ENCODE assay signal across 26 cellular contexts in genomic region chr20:24825591-24825990, GRCh38.
"Had no signal": no experiment of that assay in that cellular context is flagged by ENCODE, and none has a peak within 500 bp of the region (broad histone marks: within the 10 kb centered on the region; RNA-seq: fewer than 3 reads in every experiment).

No MANE protein-coding gene starts in this region.

- H3K4me1 ChIP-seq: esophagus squamous epithelium, neural progenitor cell, psoas muscle, uterus had no signal

- H3K9me3 ChIP-seq: esophagus squamous epithelium, mucosa of descending colon, psoas muscle, thyroid gland, uterus had no signal

- H3K27me3 Mint-ChIP-seq: central memory CD8-positive, alpha-beta T cell; natural killer cell treated with Interleukin-12 subunit alpha and Interleukin-12 subunit beta and Interleukin-15 and Interleukin-18, amount 100 ng/mL, for 72 hours; stimulated activated naive CD8-positive, alpha-beta T cell treated with anti-CD3 and anti-CD28 coated beads, Interleukin-15, amount 100 ng/mL, for 72 hours had no signal

- H3K36me3 ChIP-seq: esophagus squamous epithelium, neural progenitor cell, thyroid gland, uterus had no signal

- H3K4me3 Mint-ChIP-seq: central memory CD8-positive, alpha-beta T cell; immature natural killer cell; memory B cell; mesothelial cell of epicardium; naive B cell; natural killer cell treated with Interleukin-12 subunit alpha and Interleukin-12 subunit beta and Interleukin-15 and Interleukin-18, amount 100 ng/mL, for 72 hours; neural progenitor cell; stimulated activated naive CD8-positive, alpha-beta T cell treated with anti-CD3 and anti-CD28 coated beads, Interleukin-15, amount 100 ng/mL, for 72 hours had no signal

- H3K4me1 Mint-ChIP-seq: central memory CD8-positive, alpha-beta T cell; immature natural killer cell; memory B cell; mesothelial cell of epicardium; naive B cell; neural progenitor cell; stimulated activated naive CD8-positive, alpha-beta T cell treated with anti-CD3 and anti-CD28 coated beads, Interleukin-15, amount 100 ng/mL, for 72 hours had no signal

- H3K36me3 Mint-ChIP-seq: immature natural killer cell; memory B cell; mesothelial cell of epicardium; naive B cell; natural killer cell treated with Interleukin-12 subunit alpha and Interleukin-12 subunit beta and Interleukin-15 and Interleukin-18, amount 100 ng/mL, for 72 hours; neural progenitor cell had no signal

- DNase-seq: dermis blood vessel endothelial cell; effector memory CD4-positive, alpha-beta T cell; erythroblast; esophagus squamous epithelium; foreskin melanocyte; hypothalamus; immature natural killer cell; left ventricle myocardium superior; mucosa of descending colon; naive B cell; psoas muscle; right cardiac atrium; stimulated activated CD4-positive, alpha-beta T cell treated with anti-CD3 and anti-CD28 coated beads, Interleukin-15, amount 100 ng/mL, for 24 hours; stimulated activated CD4-positive, alpha-beta T cell treated with anti-CD3 and anti-CD28 coated beads, Interleukin-2, amount 100 ng/mL, for 48 hours; stimulated activated naive CD4-positive, alpha-beta T cell; stimulated activated naive CD8-positive, alpha-beta T cell treated with anti-CD3 and anti-CD28 coated beads, Interleukin-15, amount 100 ng/mL, for 72 hours; uterus had no signal

- H3K27me3 ChIP-seq: esophagus squamous epithelium, neural progenitor cell, thyroid gland, uterus had no signal

- H3K27ac ChIP-seq: coronary artery, esophagus squamous epithelium, neural progenitor cell, psoas muscle, skin epidermis, uterus had no signal

- H3K27ac Mint-ChIP-seq: memory B cell; mesothelial cell of epicardium; naive B cell; natural killer cell treated with Interleukin-12 subunit alpha and Interleukin-12 subunit beta and Interleukin-15 and Interleukin-18, amount 100 ng/mL, for 72 hours; neural progenitor cell had no signal

- H3K9me3 Mint-ChIP-seq: central memory CD8-positive, alpha-beta T cell; immature natural killer cell; mesothelial cell of epicardium; natural killer cell treated with Interleukin-12 subunit alpha and Interleukin-12 subunit beta and Interleukin-15 and Interleukin-18, amount 100 ng/mL, for 72 hours; neural progenitor cell; stimulated activated naive CD8-positive, alpha-beta T cell treated with anti-CD3 and anti-CD28 coated beads, Interleukin-15, amount 100 ng/mL, for 72 hours had no signal

- H3K4me3 ChIP-seq: coronary artery, esophagus squamous epithelium, lung, mucosa of descending colon, neural progenitor cell, psoas muscle, skin epidermis, thyroid gland, uterus had no signal

- ATAC-seq: left ventricle myocardium superior; mucosa of descending colon; natural killer cell treated with Interleukin-12 subunit alpha and Interleukin-12 subunit beta and Interleukin-15 and Interleukin-18, amount 100 ng/mL, for 72 hours; psoas muscle; right cardiac atrium; stimulated activated naive CD8-positive, alpha-beta T cell treated with anti-CD3 and anti-CD28 coated beads, Interleukin-15, amount 100 ng/mL, for 72 hours had no signal
